17 cellular contexts compared by ENCODE assay signal in the genomic region with DNA sequence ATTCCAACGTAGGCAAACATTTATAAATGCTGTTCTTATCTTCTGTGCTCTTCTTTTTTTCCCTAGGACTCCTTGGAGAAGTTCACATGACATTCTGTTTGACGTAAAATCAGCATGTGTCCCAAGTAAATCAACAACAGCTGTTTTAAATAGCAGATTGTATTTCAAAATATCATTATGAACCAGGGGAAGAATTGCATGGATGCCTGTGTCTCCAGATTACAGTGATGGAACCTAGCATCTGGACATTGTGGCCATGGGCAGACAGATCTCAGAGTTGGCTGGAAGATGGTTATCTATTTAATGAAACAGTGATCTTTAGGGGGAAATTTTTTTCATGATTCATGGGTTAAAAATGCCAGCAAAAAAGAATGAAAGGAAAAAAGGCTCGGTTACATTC.
A peak's percentile ranks its signal among the peaks of the same experiment; 100 is the strongest.
DNase-seq lines count a peak whose midpoint lies in the region; TF ChIP-seq lines count a peak whose summit lies in the region.
"Had no signal": no experiment of that assay in that cellular context is flagged by ENCODE, and none has a peak within 500 bp of the region (broad histone marks: within the 10 kb centered on the region; RNA-seq: fewer than 3 reads in every experiment).

No MANE protein-coding gene starts in this region.

- H3F3A ChIP-seq in smooth muscle cell (ENCODE audit: low read depth): no peaks in the 10 kb centered on the region

- H3K9ac ChIP-seq in smooth muscle cell (ENCODE audit: low read depth): no peak overlapping the region

- H3K79me2 ChIP-seq in smooth muscle cell (ENCODE audit: low read depth): no peaks in the 10 kb centered on the region

- no peaks in the 10 kb centered on the region for H3K4me1 ChIP-seq in smooth muscle cell (ENCODE audit: low read depth)
- H3K4me1 ChIP-seq in thyroid gland: no peaks in the 10 kb centered on the region

- H3K4me3 ChIP-seq in smooth muscle cell (no peak overlapping the region), thyroid gland (replicated peaks in 1 of 3) (no peak overlapping the region)
- H3K4me3 ChIP-seq: tibial artery had no signal

- H2AFZ ChIP-seq in smooth muscle cell (ENCODE audit: low read depth): no peak overlapping the region

- intact Hi-C loops in thyroid gland (cut with DNase I): no loop called here

- H4K20me1 ChIP-seq in smooth muscle cell (ENCODE audit: low read depth): no peaks in the 10 kb centered on the region

- H3K4me2 ChIP-seq in smooth muscle cell: no peak overlapping the region

- DNase-seq in EL: peak; percentile 74
- DNase-seq in NCI-H524 (lab: John Stamatoyannopoulos, UW): peak; percentile 27 to 77
- DNase-seq in dedifferentiated amniotic fluid mesenchymal stem cell (ENCODE audit: extremely low spot score): peak; percentile 78
- peak; percentile 20 for DNase-seq in non-pigmented ciliary epithelial cell (ENCODE audit: low read depth)
- DNase-seq in smooth muscle cell (lab: John Stamatoyannopoulos, UW; ENCODE audit: unreplicated experiment): no peak
- no peak for DNase-seq in thyroid gland
- DNase-seq in stimulated activated naive CD4-positive, alpha-beta T cell (lab: John Stamatoyannopoulos, UW): no peak
- DNase-seq in cerebellum (ENCODE audit: low spot score): no peak
- DNase-seq: activated gamma-delta T cell treated with Interleukin-2 at 50 U/mL for 16 hours; CD4-positive, alpha-beta T cell; GF-D8; natural killer cell; NCI-H1048; OCI-M1; stimulated activated CD4-positive, alpha-beta T cell treated with anti-CD3 and anti-CD28 coated beads, Interleukin-2, amount 100 ng/mL, for 24 hours; T-cell; tibial artery had no signal

- H3K27ac ChIP-seq in smooth muscle cell (ENCODE audit: low read depth): no peak overlapping the region
- no peak overlapping the region for H3K27ac ChIP-seq in thyroid gland
- H3K27ac ChIP-seq: tibial artery had no signal

- no peak for TF ChIP-seq CTCF in smooth muscle cell (IDR thresholded peaks at IDR 0.05; ENCODE audit: borderline replicate concordance, insufficient read depth, poor library complexity, severe bottlenecking)
- TF ChIP-seq CTCF in thyroid gland (IDR thresholded peaks at IDR 0.05): no peak

- H3K27me3 ChIP-seq in smooth muscle cell (ENCODE audit: low read depth): no peaks in the 10 kb centered on the region
- H3K27me3 ChIP-seq in thyroid gland: no peaks in the 10 kb centered on the region
- H3K27me3 ChIP-seq: tibial artery had no signal

- TF ChIP-seq POLR2A in thyroid gland (IDR thresholded peaks at IDR 0.05): no peak

- H3K36me3 ChIP-seq in smooth muscle cell (ENCODE audit: low read depth) (no peaks in the 10 kb centered on the region), thyroid gland (no peaks in the 10 kb centered on the region)
- H3K36me3 ChIP-seq: tibial artery had no signal

- H3K9me3 ChIP-seq in smooth muscle cell (replicated peaks; ENCODE audit: low read depth) (no peaks in the 10 kb centered on the region), thyroid gland (no peaks in the 10 kb centered on the region)
- H3K9me3 ChIP-seq: tibial artery had no signal

- 30% methylated on average over 3 of the region's 3 CpGs for WGBS in smooth muscle cell (ENCODE audit: low lambda C conversion rate)
- WGBS in thyroid gland, 2 donors: 74 to 84% methylated on average over 3 of the region's 3 CpGs

Comparison
In these comparisons a context has a peak if more than half of its experiments do, and no peak if none do; other contexts are left out.
1. DNase-seq: peak in EL (single experiment), NCI-H524 (2 of 2), dedifferentiated amniotic fluid mesenchymal stem cell (single experiment) and non-pigmented ciliary epithelial cell (single experiment); none in smooth muscle cell (single experiment), thyroid gland (0 of 2), stimulated activated naive CD4-positive, alpha-beta T cell (0 of 6) and cerebellum (single experiment).